In genomic region chr7:89017676-89018075, GRCh38 we compare ENCODE assay signal across 27 cellular contexts.
"Had no signal": no experiment of that assay in that cellular context is flagged by ENCODE, and none has a peak within 500 bp of the region (broad histone marks: within the 10 kb centered on the region; RNA-seq: fewer than 3 reads in every experiment).

No MANE protein-coding gene starts in this region.

- FAIRE-seq: urothelium cell line had no signal

- H3K4me1 ChIP-seq: stomach, suprapubic skin, testis, thyroid gland, tibial artery, tibial nerve, transverse colon, upper lobe of left lung, upper lobe of right lung, uterus, vagina had no signal

- H3K27ac ChIP-seq: stomach, suprapubic skin, testis, thoracic aorta, thyroid gland, tibial artery, tibial nerve, transverse colon, upper lobe of left lung, upper lobe of right lung, uterus, vagina had no signal

- ATAC-seq: stimulated activated effector memory CD8-positive, alpha-beta T cell treated with anti-CD3 and anti-CD28 coated beads, Interleukin-12 subunit alpha, Interleukin-12 subunit beta, amount 100 ng/mL, for 72 hours; stimulated activated memory B cell treated with anti-CD40 and anti-IgM and Interleukin-4, amounts not matched to agents 10 μg/mL and 1 μg/mL and 100 μg/mL, for 72 hours; stimulated activated naive B cell treated with anti-CD40 and anti-IgM and Interleukin-4, amounts not matched to agents 10 μg/mL and 1 μg/mL and 100 μg/mL, for 72 hours; stimulated activated naive CD8-positive, alpha-beta T cell treated with anti-CD3 and anti-CD28 coated beads, Interleukin-15, amount 100 ng/mL, for 72 hours; stimulated activated naive CD8-positive, alpha-beta T cell treated with anti-CD3 and anti-CD28 coated beads, Interleukin-15, Interleukin-2, amounts not matched to agents 100 U/mL and 50 U/mL, for 24 hours; upper lobe of right lung had no signal

- DNase-seq: stimulated activated CD4-positive, alpha-beta T cell treated with anti-CD3 and anti-CD28 coated beads, Interleukin-2, amount 100 ng/mL, for 48 hours; stimulated activated CD4-positive, alpha-beta T cell treated with anti-CD3 and anti-CD28 coated beads, Interleukin-4, amount 100 ng/mL, for 1 hour; stimulated activated CD4-positive, alpha-beta T cell treated with anti-CD3 and anti-CD28 coated beads, Interleukin-4, amount 100 ng/mL, for 24 hours; stimulated activated CD4-positive, alpha-beta T cell treated with anti-CD3 and anti-CD28 coated beads, Interleukin-4, amount 100 ng/mL, for 4 hours; stimulated activated CD8-positive, alpha-beta memory T cell treated with anti-CD3 and anti-CD28 coated beads, Interleukin-4, amount 100 ng/mL, for 48 hours; stimulated activated naive B cell treated with anti-CD40 and anti-IgM and Interleukin-4, amounts not matched to agents 10 μg/mL and 1 μg/mL and 100 μg/mL, for 72 hours; stimulated activated naive CD4-positive, alpha-beta T cell; stimulated activated naive CD4-positive, alpha-beta T cell treated with Interleukin-2 at 50 U/mL for 16 hours; stimulated activated naive CD8-positive, alpha-beta T cell treated with anti-CD3 and anti-CD28 coated beads, Interleukin-15, amount 100 ng/mL, for 72 hours; stimulated activated naive CD8-positive, alpha-beta T cell treated with anti-CD3 and anti-CD28 coated beads, Interleukin-15, Interleukin-2, amounts not matched to agents 100 U/mL and 50 U/mL, for 24 hours; stomach; substantia nigra; testis; thyroid gland; tibial artery; transverse colon; trophoblast cell; upper lobe of left lung; upper lobe of right lung; uterus had no signal

- H3K36me3 ChIP-seq: stomach, suprapubic skin, thoracic aorta, thyroid gland, tibial artery, tibial nerve, transverse colon, upper lobe of left lung, upper lobe of right lung, uterus, vagina had no signal

- H3K27me3 ChIP-seq: stomach, suprapubic skin, testis, thyroid gland, tibial artery, tibial nerve, transverse colon, upper lobe of left lung, upper lobe of right lung, uterus, vagina had no signal

- H3K9me3 ChIP-seq: testis, thoracic aorta, thyroid gland, tibial artery, upper lobe of left lung, upper lobe of right lung, vagina had no signal

- H3K4me3 ChIP-seq: stomach, suprapubic skin, testis, thoracic aorta, thyroid gland, tibial artery, tibial nerve, transverse colon, upper lobe of left lung, upper lobe of right lung, uterus, vagina had no signal
